Comparison of ENCODE assay signal across 1 cellular context in genomic region chr6:3750324-3751018, GRCh38.
TF ChIP-seq lines count a peak whose summit lies in the region.

No MANE protein-coding gene starts in this region.

TF ChIP-seq in HepG2, 621 proteins besides CTCF, POLR2A, EP300 and RAD21 (continued from another document and continues in another):
- TF ChIP-seq ZNF574 (CRISPR knock-in tag; IDR thresholded peaks at IDR 0.05) (no peak), NCOR1 (IDR thresholded peaks at IDR 0.05; ENCODE audit: borderline replicate concordance, low read length) (no peak), YEATS2 (CRISPR knock-in tag; IDR thresholded peaks at IDR 0.05; ENCODE audit: borderline replicate concordance) (0 out of 2 replicates have a peak, but pooled peaks have one; percentile 5), HDAC6 (IDR thresholded peaks at IDR 0.05; ENCODE audit: low read depth, low read length) (no peak), ELF1 (CRISPR knock-in tag; IDR thresholded peaks at IDR 0.05) (no peak), ATF4 (CRISPR knock-in tag; IDR thresholded peaks at IDR 0.05) (peak in 1 of 2 experiments; percentile 70; a peak in 1 of 4 replicates), ZFAT (CRISPR knock-in tag; conservative IDR thresholded peaks at IDR 0.05) (no peak), ZNF280B (CRISPR knock-in tag; IDR thresholded peaks at IDR 0.05; ENCODE audit: borderline replicate concordance) (peak; percentile 27; the same call in 1 of the 2 replicates), ZNF281 (CRISPR knock-in tag; IDR thresholded peaks at IDR 0.05; ENCODE audit: borderline replicate concordance) (no peak), ZNF224 (CRISPR knock-in tag; IDR thresholded peaks at IDR 0.05) (peak; percentile 41; the same call in 1 of the 2 replicates), KDM4B (CRISPR knock-in tag; IDR thresholded peaks at IDR 0.05) (no peak), KMT2B (CRISPR knock-in tag; IDR thresholded peaks at IDR 0.05) (peak; percentile 33; the same call in 1 of the 2 replicates), ZNF143 (CRISPR knock-in tag; IDR thresholded peaks at IDR 0.05) (no peak), ZFP37 (CRISPR knock-in tag; IDR thresholded peaks at IDR 0.05; ENCODE audit: borderline replicate concordance) (no peak), ZNF883 (CRISPR knock-in tag; IDR thresholded peaks at IDR 0.05; ENCODE audit: not compliant biosample characterization) (peak; percentile 11), ZNF768 (CRISPR knock-in tag; IDR thresholded peaks at IDR 0.05) (no peak), MLX (CRISPR knock-in tag; IDR thresholded peaks at IDR 0.05) (no peak; the same call in 1 of the 2 replicates), BORCS8-MEF2B (CRISPR knock-in tag; IDR thresholded peaks at IDR 0.05) (no peak; the same call in 1 of the 2 replicates), PCBP2 (optimal IDR thresholded peaks at IDR 0.05; ENCODE audit: low read depth, low read length, poor library complexity, severe bottlenecking) (no peak), ZNF629 (CRISPR knock-in tag; conservative IDR thresholded peaks at IDR 0.05) (no peak), SPEN (CRISPR knock-in tag; IDR thresholded peaks at IDR 0.05; ENCODE audit: low read depth) (0 out of 2 replicates have a peak, but pooled peaks have one; percentile 18), CENPT (CRISPR knock-in tag; IDR thresholded peaks at IDR 0.05; ENCODE audit: low read depth) (0 out of 2 replicates have a peak, but pooled peaks have one; percentile 50), SOX13 (IDR thresholded peaks at IDR 0.05) (peak; percentile 26; the same call in 1 of the 2 replicates), SOX13 (CRISPR knock-in tag; conservative IDR thresholded peaks at IDR 0.05 in 1 of 2, IDR thresholded peaks at IDR 0.05 in 1 of 2) (peak in 1 of 2 experiments; percentile 58; a peak in 2 of 4 replicates), ZNF468 (CRISPR knock-in tag; IDR thresholded peaks at IDR 0.05) (no peak), HDAC2 (CRISPR knock-in tag; IDR thresholded peaks at IDR 0.05) (peak; percentile 61), ZSCAN29 (CRISPR knock-in tag; conservative IDR thresholded peaks at IDR 0.05) (0 out of 2 replicates have a peak, but pooled peaks have one; percentile 54), MBD4 (IDR thresholded peaks at IDR 0.05; ENCODE audit: borderline replicate concordance, low read length) (no peak), ZKSCAN5 (CRISPR knock-in tag; IDR thresholded peaks at IDR 0.05) (no peak), ISX (CRISPR knock-in tag; conservative IDR thresholded peaks at IDR 0.05) (peak; percentile 57; the same call in 1 of the 2 replicates), ZNF749 (CRISPR knock-in tag; IDR thresholded peaks at IDR 0.05; ENCODE audit: borderline replicate concordance) (no peak), PHF8 (CRISPR knock-in tag; IDR thresholded peaks at IDR 0.05) (peak; percentile 65), YEATS4 (CRISPR knock-in tag; IDR thresholded peaks at IDR 0.05; ENCODE audit: borderline replicate concordance) (peak; percentile 70; the same call in 1 of the 2 replicates), ZBTB46 (CRISPR knock-in tag; IDR thresholded peaks at IDR 0.05; ENCODE audit: borderline replicate concordance) (0 out of 2 replicates have a peak, but pooled peaks have one; percentile 19), HNRNPK (IDR thresholded peaks at IDR 0.05; ENCODE audit: low read depth, low read length, poor library complexity, severe bottlenecking) (peak; percentile 87), HOXA5 (CRISPR knock-in tag; IDR thresholded peaks at IDR 0.05) (peak; percentile 25; the same call in 1 of the 2 replicates), CHCHD3 (CRISPR knock-in tag; IDR thresholded peaks at IDR 0.05) (peak; percentile 46; the same call in 1 of the 2 replicates), EHMT2 (IDR thresholded peaks at IDR 0.05; ENCODE audit: borderline replicate concordance, low read depth, low read length) (no peak), CEBPG (CRISPR knock-in tag; IDR thresholded peaks at IDR 0.05) (no peak), ZBTB3 (CRISPR knock-in tag; IDR thresholded peaks at IDR 0.05; ENCODE audit: borderline replicate concordance, low read depth) (peak; percentile 70; the same call in 1 of the 2 replicates), LCORL (IDR thresholded peaks at IDR 0.05) (no peak), LCORL (CRISPR knock-in tag; IDR thresholded peaks at IDR 0.05) (peak; percentile 61; the same call in 1 of the 2 replicates), DPF2 (CRISPR knock-in tag; IDR thresholded peaks at IDR 0.05; ENCODE audit: borderline replicate concordance, low read depth) (no peak; the same call in 1 of the 2 replicates), SRY (CRISPR knock-in tag; IDR thresholded peaks at IDR 0.05) (peak; percentile 68), TAF1 (CRISPR knock-in tag; IDR thresholded peaks at IDR 0.05) (no peak), ZNF576 (CRISPR knock-in tag; IDR thresholded peaks at IDR 0.05) (no peak), HINFP (CRISPR knock-in tag; IDR thresholded peaks at IDR 0.05; ENCODE audit: low read depth) (no peak; the same call in 1 of the 2 replicates), NFATC3 (CRISPR knock-in tag; IDR thresholded peaks at IDR 0.05) (no peak), BCL3 (CRISPR knock-in tag; IDR thresholded peaks at IDR 0.05) (0 out of 2 replicates have a peak, but pooled peaks have one; percentile 26), ARNTL (CRISPR knock-in tag; IDR thresholded peaks at IDR 0.05) (peak; percentile 97), FOXJ3 (CRISPR knock-in tag; IDR thresholded peaks at IDR 0.05; ENCODE audit: borderline replicate concordance) (no peak), ZNF501 (CRISPR knock-in tag; IDR thresholded peaks at IDR 0.05) (no peak; the same call in 1 of the 2 replicates), MZF1 (CRISPR knock-in tag; IDR thresholded peaks at IDR 0.05; ENCODE audit: borderline replicate concordance) (no peak), NR3C1 (CRISPR knock-in tag; IDR thresholded peaks at IDR 0.05) (no peak), GLMP (CRISPR knock-in tag; IDR thresholded peaks at IDR 0.05; ENCODE audit: borderline replicate concordance) (no peak), HOXD1 (CRISPR knock-in tag; IDR thresholded peaks at IDR 0.05) (no peak), EED (CRISPR knock-in tag; IDR thresholded peaks at IDR 0.05) (no peak; the same call in 1 of the 2 replicates), SMARCC2 (IDR thresholded peaks at IDR 0.05) (no peak)
